ENCODE assay signal across 14 cellular contexts in genomic region chr1:159051436-159051835, GRCh38. TPM values are rescaled to one million over a fixed set of nuclear protein-coding genes. Genes with fewer than 3 reads are reported as not detected.
DNase-seq lines count a peak whose midpoint lies in the region; ATAC-seq, FAIRE-seq and TF ChIP-seq lines count a peak whose summit lies in the region.
"Had no signal": no experiment of that assay in that cellular context is flagged by ENCODE, and none has a peak within 500 bp of the region (broad histone marks: within the 10 kb centered on the region; RNA-seq: fewer than 3 reads in every experiment).

No MANE protein-coding gene starts in this region.

- peak overlapping the region; percentile 55 for H3K27ac Mint-ChIP-seq in activated naive CD8-positive, alpha-beta T cell
- no peak overlapping the region for H3K27ac Mint-ChIP-seq in activated naive CD8-positive, alpha-beta T cell treated with anti-CD3 and anti-CD28 coated beads for 36 hours
- H3K27ac Mint-ChIP-seq in activated B cell treated with CpG ODN at 0.5 μM for 24 hours (peak overlapping the region; percentile 77), naive B cell (peak overlapping the region; percentile 83 to 98 (median 92))

- peaks cover 47% of the 10 kb centered on the region for H3K4me1 Mint-ChIP-seq in activated naive CD8-positive, alpha-beta T cell (ENCODE audit: low read depth)
- H3K4me1 Mint-ChIP-seq in activated naive CD8-positive, alpha-beta T cell treated with anti-CD3 and anti-CD28 coated beads for 36 hours: peaks cover 26% of the 10 kb centered on the region
- H3K4me1 Mint-ChIP-seq in activated B cell treated with CpG ODN at 0.5 μM for 24 hours (peaks cover 56% of the 10 kb centered on the region), naive B cell (peaks cover 52 to 62% (median 57%) of the 10 kb centered on the region in 3 donors)

- ATAC-seq in activated B cell treated with CpG ODN at 0.5 μM for 24 hours (ENCODE audit: low read depth) (no peak), naive B cell (ENCODE audit: low read depth in 2 of 2) (no peak), sciatic nerve (no peak)
- ATAC-seq: K562 had no signal

- no peak for DNase-seq in activated naive CD8-positive, alpha-beta T cell treated with anti-CD3 and anti-CD28 coated beads for 36 hours
- DNase-seq in activated B cell treated with CpG ODN at 0.5 μM for 24 hours (no peak), naive B cell (no peak), sciatic nerve (ENCODE audit: low spot score) (no peak), NOMO-1 treated with DMSO at 0.1 percent for 48 hours (lab: John Stamatoyannopoulos, UW; ENCODE audit: unreplicated experiment) (no peak), RCC 7860 (ENCODE audit: low spot score) (no peak)
- DNase-seq: ACHN, DMS 273 treated with DMSO at 0.1 percent for 48 hours, GOT3, NCI-H1436 treated with DMSO at 0.1 percent for 48 hours, NCI-H2081 treated with DMSO at 0.1 percent for 48 hours, NCI-H526 had no signal

- H3K36me3 Mint-ChIP-seq in activated naive CD8-positive, alpha-beta T cell: peaks cover 43% of the 10 kb centered on the region
- peaks cover 77% of the 10 kb centered on the region for H3K36me3 Mint-ChIP-seq in activated naive CD8-positive, alpha-beta T cell treated with anti-CD3 and anti-CD28 coated beads for 36 hours
- H3K36me3 Mint-ChIP-seq in activated B cell treated with CpG ODN at 0.5 μM for 24 hours (ENCODE audit: low read depth): peaks cover 89% of the 10 kb centered on the region
- peaks cover 55 to 67% of the 10 kb centered on the region in 2 donors for H3K36me3 Mint-ChIP-seq in naive B cell

- H3K9me3 Mint-ChIP-seq in activated naive CD8-positive, alpha-beta T cell (ENCODE audit: low read depth): peaks cover 2% of the 10 kb centered on the region
- no peaks in the 10 kb centered on the region for H3K9me3 Mint-ChIP-seq in activated naive CD8-positive, alpha-beta T cell treated with anti-CD3 and anti-CD28 coated beads for 36 hours
- H3K9me3 Mint-ChIP-seq in activated B cell treated with CpG ODN at 0.5 μM for 24 hours (no peaks in the 10 kb centered on the region), naive B cell (no peaks in the 10 kb centered on the region)

- H3K27me3 Mint-ChIP-seq in activated naive CD8-positive, alpha-beta T cell: no peaks in the 10 kb centered on the region
- H3K27me3 Mint-ChIP-seq in activated naive CD8-positive, alpha-beta T cell treated with anti-CD3 and anti-CD28 coated beads for 36 hours: no peaks in the 10 kb centered on the region
- H3K27me3 Mint-ChIP-seq in activated B cell treated with CpG ODN at 0.5 μM for 24 hours (no peaks in the 10 kb centered on the region), naive B cell (no peaks in the 10 kb centered on the region)

- no peak overlapping the region for H3K4me3 Mint-ChIP-seq in activated naive CD8-positive, alpha-beta T cell
- no peak overlapping the region for H3K4me3 Mint-ChIP-seq in activated naive CD8-positive, alpha-beta T cell treated with anti-CD3 and anti-CD28 coated beads for 36 hours
- H3K4me3 Mint-ChIP-seq in activated B cell treated with CpG ODN at 0.5 μM for 24 hours: no peak overlapping the region
- no peak overlapping the region for H3K4me3 Mint-ChIP-seq in naive B cell

- CTCF ChIA-PET in activated B cell treated with CpG ODN at 0.5 μM for 24 hours (lab: Charles Lee): interaction anchor here (8.6 kb wide), 1 partner anchor 19 kb away, joined by 124 read pairs; no protein-coding TSS in a partner anchor

- POLR2A ChIA-PET in activated B cell treated with CpG ODN at 0.5 μM for 24 hours (lab: Charles Lee): no interaction called here

- no peak for TF ChIP-seq CTCF in activated B cell treated with CpG ODN at 0.5 μM for 24 hours (IDR thresholded peaks at IDR 0.05)

- intact Hi-C loops in activated B cell treated with CpG ODN at 0.5 μM for 24 hours (cut with micrococcal nuclease) (loop anchor here (5.0 kb wide), 1 partner anchor 34 kb away; no protein-coding TSS in a partner anchor), sciatic nerve (cut with DNase I) (no loop called here)

- no peak for FAIRE-seq in RCC 7860 (lab: Jason Lieb, UNC)
- FAIRE-seq: K562 had no signal

RNA-seq across cellular contexts. Expression of gene AIM2, which starts 25.1 kb away (rescaled TPM):
- 1 to 10 TPM; 1.8 TPM for total RNA-seq in activated naive CD8-positive, alpha-beta T cell treated with anti-CD3 and anti-CD28 coated beads for 36 hours
- total RNA-seq in activated B cell treated with CpG ODN at 0.5 μM for 24 hours: 46.5 and 53.3 TPM in 2 replicates
- 10 to 100 TPM in 2 of 6 donors, 1 to 10 TPM in 4; 3.4 to 21.5 (median 5.1) TPM for polyA plus RNA-seq in naive B cell (ENCODE audit: low read depth in 6 of 6)
- total RNA-seq in sciatic nerve: 1.5 TPM

RNA-seq across cellular contexts. Expression of gene IFI16, which starts 41.7 kb away (rescaled TPM):
- 100 to 1,000 TPM; 292 to 296 TPM for total RNA-seq in activated naive CD8-positive, alpha-beta T cell treated with anti-CD3 and anti-CD28 coated beads for 36 hours
- total RNA-seq in activated B cell treated with CpG ODN at 0.5 μM for 24 hours (145 and 160 TPM in 2 replicates), sciatic nerve (160 TPM)
- 100 to 1,000 TPM; 143 to 262 (median 206) TPM for polyA plus RNA-seq in naive B cell (ENCODE audit: low read depth in 6 of 6)

Comparison
In these comparisons a context has a peak if more than half of its experiments do, and no peak if none do; other contexts are left out.
1. RNA of gene AIM2, which starts 25.1 kb away (total RNA-seq): 46.5 to 53.3 TPM in activated B cell treated with CpG ODN at 0.5 μM for 24 hours; 1.8 TPM in activated naive CD8-positive, alpha-beta T cell treated with anti-CD3 and anti-CD28 coated beads for 36 hours and 1.5 TPM in sciatic nerve (single experiment); every median in the first group is over 10 times any median in the second.